35 cellular contexts compared by ENCODE assay signal in the genomic region with DNA sequence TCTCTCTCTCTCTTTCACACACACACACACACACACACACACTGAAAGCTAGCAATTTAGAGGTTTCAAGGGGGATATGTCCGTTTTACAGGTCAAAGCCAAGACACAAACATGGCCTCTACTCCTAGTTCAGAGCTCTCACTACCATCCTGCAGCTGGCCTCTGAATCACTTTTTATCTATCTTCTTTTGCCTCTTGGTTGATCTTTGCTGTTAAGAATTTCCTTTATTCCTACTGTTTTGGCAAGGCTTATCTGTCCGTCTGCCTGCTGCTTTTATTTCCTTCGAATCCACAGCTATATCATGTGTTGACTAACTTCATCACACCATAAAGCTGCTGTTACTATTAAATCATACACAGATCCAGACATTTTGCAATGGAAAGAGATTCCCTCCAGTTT.
"Had no signal": no experiment of that assay in that cellular context is flagged by ENCODE, and none has a peak within 500 bp of the region (broad histone marks: within the 10 kb centered on the region; RNA-seq: fewer than 3 reads in every experiment).

No MANE protein-coding gene starts in this region.

- ATAC-seq: activated CD8-positive, alpha-beta T cell treated with anti-CD3 and anti-CD28 coated beads for 36 hours; activated T-cell treated with anti-CD3 and anti-CD28 coated beads, Interleukin-2, amount 50 U/mL, for 4 hours; activated T-helper 17 cell treated with anti-CD3 and anti-CD28 coated beads, Interleukin-2, amount 50 U/mL, for 72 hours; heart right ventricle; left lobe of liver; lower lobe of right lung; sciatic nerve; upper lobe of right lung; WTC11 had no signal

- H3K36me3 ChIP-seq: breast epithelium, esophagus muscularis mucosa, heart right ventricle, lower lobe of right lung, neutrophil, ovary, prostate gland, suprapubic skin, tibial artery, upper lobe of right lung had no signal

- H3K27me3 ChIP-seq: breast epithelium, esophagus muscularis mucosa, ovary, suprapubic skin, tibial artery, upper lobe of right lung had no signal

- DNase-seq: activated CD4-positive, alpha-beta T cell treated with anti-CD3 and anti-CD28 coated beads for 1 hour; activated CD4-positive, alpha-beta T cell treated with anti-CD3 and anti-CD28 coated beads, Interleukin-2, amount 10 ng/mL, durations not matched to agents 7 days and 5 days; activated CD8-positive, alpha-beta T cell treated with anti-CD3 and anti-CD28 coated beads for 36 hours; activated gamma-delta T cell treated with Interleukin-2 at 50 U/mL for 16 hours; activated naive CD4-positive, alpha-beta T cell treated with anti-CD3 and anti-CD28 coated beads, Interleukin-2, amount 50 U/mL, for 16 hours; activated T-cell treated with anti-CD3 and anti-CD28 coated beads, Interleukin-2, amount 50 U/mL, for 4 hours; amniotic stem cell; central memory CD4-positive, alpha-beta T cell; endodermal cell; foreskin melanocyte; heart right ventricle; kidney glomerular epithelial cell; lower lobe of right lung; ovary; retina; stimulated activated CD4-positive, alpha-beta T cell treated with anti-CD3 and anti-CD28 coated beads, Interleukin-1b, Interleukin-23, amount 100 ng/mL, for 48 hours; stimulated activated CD4-positive, alpha-beta T cell treated with anti-CD3 and anti-CD28 coated beads, Interleukin-4, amount 100 ng/mL, for 4 hours; stimulated activated naive CD4-positive, alpha-beta T cell; T-helper 9 cell; tibial artery; upper lobe of right lung had no signal

- FAIRE-seq: TTC549 had no signal

- H3K36me3 Mint-ChIP-seq: WTC11 had no signal

- H3K4me3 Mint-ChIP-seq: activated CD4-positive, alpha-beta T cell treated with anti-CD3 and anti-CD28 coated beads, Interleukin-2, amount 10 ng/mL, durations not matched to agents 7 days and 5 days; activated CD8-positive, alpha-beta T cell treated with anti-CD3 and anti-CD28 coated beads for 36 hours; activated T-cell treated with anti-CD3 and anti-CD28 coated beads, Interleukin-2, amount 50 U/mL, for 4 hours; activated T-helper 17 cell treated with anti-CD3 and anti-CD28 coated beads, Interleukin-2, amount 50 U/mL, for 72 hours; dendritic cell treated with granulocyte-macrophage colony-stimulating factor and Interleukin-4, amounts not matched to agents 40 ng/mL and 50 ng/mL, for 4 days; endodermal cell; nephron; T-helper 1 cell treated with Interleukin-12 subunit alpha and Interleukin-12 subunit beta and Interleukin-4 antibody, amounts not matched to agents 30 μg/mL and 1 μg/mL, for 36 hours; WTC11 had no signal

- H3K27ac ChIP-seq: breast epithelium, esophagus muscularis mucosa, heart right ventricle, lower lobe of right lung, neutrophil, ovary, prostate gland, skin epidermis, suprapubic skin, tibial artery, upper lobe of right lung had no signal

- H3K9me3 ChIP-seq: breast epithelium, esophagus muscularis mucosa, heart right ventricle, lower lobe of right lung, neutrophil, ovary, prostate gland, suprapubic skin, tibial artery, upper lobe of right lung had no signal

- H3K9me3 Mint-ChIP-seq: activated CD4-positive, alpha-beta T cell treated with anti-CD3 and anti-CD28 coated beads, Interleukin-2, amount 10 ng/mL, durations not matched to agents 7 days and 5 days; activated CD8-positive, alpha-beta T cell treated with anti-CD3 and anti-CD28 coated beads for 36 hours; activated T-cell treated with anti-CD3 and anti-CD28 coated beads, Interleukin-2, amount 50 U/mL, for 4 hours; activated T-helper 17 cell treated with anti-CD3 and anti-CD28 coated beads, Interleukin-2, amount 50 U/mL, for 72 hours; dendritic cell treated with granulocyte-macrophage colony-stimulating factor and Interleukin-4, amounts not matched to agents 40 ng/mL and 50 ng/mL, for 4 days; endodermal cell; nephron; T-helper 1 cell treated with Interleukin-12 subunit alpha and Interleukin-12 subunit beta and Interleukin-4 antibody, amounts not matched to agents 30 μg/mL and 1 μg/mL, for 36 hours; WTC11 had no signal

- H3K27ac Mint-ChIP-seq: activated CD4-positive, alpha-beta T cell treated with anti-CD3 and anti-CD28 coated beads, Interleukin-2, amount 10 ng/mL, durations not matched to agents 7 days and 5 days; activated CD8-positive, alpha-beta T cell treated with anti-CD3 and anti-CD28 coated beads for 36 hours; activated T-helper 17 cell treated with anti-CD3 and anti-CD28 coated beads, Interleukin-2, amount 50 U/mL, for 72 hours; dendritic cell treated with granulocyte-macrophage colony-stimulating factor and Interleukin-4, amounts not matched to agents 40 ng/mL and 50 ng/mL, for 4 days; endodermal cell; nephron; T-helper 1 cell treated with Interleukin-12 subunit alpha and Interleukin-12 subunit beta and Interleukin-4 antibody, amounts not matched to agents 30 μg/mL and 1 μg/mL, for 36 hours; WTC11 had no signal

- H3K4me1 ChIP-seq: breast epithelium, esophagus muscularis mucosa, heart right ventricle, lower lobe of right lung, prostate gland, suprapubic skin, tibial artery, upper lobe of right lung had no signal

- H3K4me1 Mint-ChIP-seq: activated CD4-positive, alpha-beta T cell treated with anti-CD3 and anti-CD28 coated beads, Interleukin-2, amount 10 ng/mL, durations not matched to agents 7 days and 5 days; activated T-helper 17 cell treated with anti-CD3 and anti-CD28 coated beads, Interleukin-2, amount 50 U/mL, for 72 hours; endodermal cell; nephron; WTC11 had no signal

- H3K4me3 ChIP-seq: breast epithelium, esophagus muscularis mucosa, heart right ventricle, lower lobe of right lung, ovary, prostate gland, skin epidermis, suprapubic skin, tibial artery, upper lobe of right lung had no signal
